ENCODE assay signal across 12 cellular contexts in the genomic region with DNA sequence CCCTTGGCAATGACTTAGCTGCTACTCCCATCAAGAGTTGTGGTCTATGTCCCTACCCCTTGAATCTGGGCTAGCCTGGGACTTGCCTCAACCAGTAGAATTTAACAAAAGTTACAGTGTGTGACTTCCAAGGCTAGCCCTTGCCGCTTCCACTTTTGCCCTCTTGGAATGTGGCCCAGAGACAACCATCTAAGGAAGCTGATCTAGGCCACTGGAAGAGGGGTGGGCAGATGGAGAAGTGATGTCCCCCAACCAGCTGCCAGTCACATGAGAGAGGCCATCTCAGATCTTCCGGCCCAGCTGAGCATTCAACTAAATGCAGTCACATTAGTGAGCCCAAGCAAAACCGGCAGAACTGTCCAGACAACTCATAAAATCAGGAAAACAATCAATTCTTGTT.
A peak's percentile ranks its signal among the peaks of the same experiment; 100 is the strongest.
DNase-seq lines count a peak whose midpoint lies in the region; ATAC-seq and TF ChIP-seq lines count a peak whose summit lies in the region.
"Had no signal": no experiment of that assay in that cellular context is flagged by ENCODE, and none has a peak within 500 bp of the region (broad histone marks: within the 10 kb centered on the region; RNA-seq: fewer than 3 reads in every experiment).

No MANE protein-coding gene starts in this region.

- ATAC-seq in heart left ventricle (peak in 1 of 4 donors; percentile 32), right cardiac atrium (no peak), upper lobe of right lung (peak; percentile 20), GM18909 (IDR thresholded peaks at IDR 0.05; ENCODE audit: poor library complexity, unreplicated experiment) (no peak)

- H3K27me3 Mint-ChIP-seq in activated T-helper 2 cell treated with anti-CD3 and anti-CD28 coated beads, Interferon-gamma antibody, Interleukin-2, Interleukin-4, amounts not matched to agents 10 μg/mL and 5 μg/mL and 100 μg/mL, durations not matched to agents 14 hours and 24 hours and 36 hours (ENCODE audit: low read depth), result no peaks in the 10 kb centered on the region
- peaks cover 12% of the 10 kb centered on the region for H3K27me3 Mint-ChIP-seq in glutamatergic neuron (ENCODE audit: unreplicated experiment)

- peaks cover 88% of the 10 kb centered on the region for H3K4me1 Mint-ChIP-seq in activated T-helper 2 cell treated with anti-CD3 and anti-CD28 coated beads, Interferon-gamma antibody, Interleukin-2, Interleukin-4, amounts not matched to agents 10 μg/mL and 5 μg/mL and 100 μg/mL, durations not matched to agents 14 hours and 24 hours and 36 hours (ENCODE audit: low read depth)
- peaks cover 25% of the 10 kb centered on the region for H3K4me1 Mint-ChIP-seq in glutamatergic neuron (ENCODE audit: low read depth, unreplicated experiment)

- H3K9me3 ChIP-seq in heart left ventricle (peaks cover 0 to 5% (median 0%) of the 10 kb centered on the region in 12 donors), right cardiac atrium (ENCODE audit: control insufficient read depth, low read length) (no peaks in the 10 kb centered on the region), upper lobe of right lung (no peaks in the 10 kb centered on the region), Karpas-422 (ENCODE audit: low read length) (no peaks in the 10 kb centered on the region)

- peaks cover 63% of the 10 kb centered on the region for H3K36me3 Mint-ChIP-seq in activated T-helper 2 cell treated with anti-CD3 and anti-CD28 coated beads, Interferon-gamma antibody, Interleukin-2, Interleukin-4, amounts not matched to agents 10 μg/mL and 5 μg/mL and 100 μg/mL, durations not matched to agents 14 hours and 24 hours and 36 hours (ENCODE audit: low read depth)
- H3K36me3 Mint-ChIP-seq in glutamatergic neuron (ENCODE audit: unreplicated experiment), result peaks cover 5% of the 10 kb centered on the region

- 87 to 94% (median 92%) methylated on average over 3 of the region's 3 CpGs for WGBS in heart left ventricle, 4 donors
- WGBS in right cardiac atrium, result 87% methylated on average over 3 of the region's 3 CpGs

- no peaks in the 10 kb centered on the region for H3K9me2 ChIP-seq in Karpas-422 (replicated peaks; ENCODE audit: insufficient read depth, low read length)

- H3K36me3 ChIP-seq in heart left ventricle, result no peaks in the 10 kb centered on the region
- H3K36me3 ChIP-seq in upper lobe of right lung, result no peaks in the 10 kb centered on the region
- no peaks in the 10 kb centered on the region for H3K36me3 ChIP-seq in Karpas-422 (ENCODE audit: insufficient read depth, low read length)
- H3K36me3 ChIP-seq: ascending aorta had no signal

- H2AFZ ChIP-seq in Karpas-422 (ENCODE audit: low read length), result no peak overlapping the region

- no peak overlapping the region for H3K9ac ChIP-seq in Karpas-422 (ENCODE audit: low read length)

- no peak overlapping the region for H3K4me2 ChIP-seq in Karpas-422 (ENCODE audit: low read depth, low read length, poor library complexity, severe bottlenecking)

- no peak for TF ChIP-seq CTCF in heart left ventricle (IDR thresholded peaks at IDR 0.05)
- no peak for TF ChIP-seq CTCF in upper lobe of right lung (IDR thresholded peaks at IDR 0.05)
- no peak for TF ChIP-seq CTCF in glutamatergic neuron (IDR thresholded peaks at IDR 0.05; ENCODE audit: partially characterized antibody, unreplicated experiment)

- H3K79me2 ChIP-seq in Karpas-422 (ENCODE audit: low read length), result no peaks in the 10 kb centered on the region

- no peak overlapping the region for H3K4me3 Mint-ChIP-seq in activated T-helper 2 cell treated with anti-CD3 and anti-CD28 coated beads, Interferon-gamma antibody, Interleukin-2, Interleukin-4, amounts not matched to agents 10 μg/mL and 5 μg/mL and 100 μg/mL, durations not matched to agents 14 hours and 24 hours and 36 hours (ENCODE audit: low read depth)
- H3K4me3 Mint-ChIP-seq in glutamatergic neuron (ENCODE audit: unreplicated experiment), result no peak overlapping the region

- H3K4me3 ChIP-seq in heart left ventricle (no peak overlapping the region), right cardiac atrium (ENCODE audit: low read length) (no peak overlapping the region), upper lobe of right lung (no peak overlapping the region), Karpas-422 (ENCODE audit: low read length) (no peak overlapping the region)
- H3K4me3 ChIP-seq: ascending aorta had no signal

- H3K4me1 ChIP-seq in heart left ventricle, result peaks cover 0 to 58% (median 13%) of the 10 kb centered on the region in 12 donors
- no peaks in the 10 kb centered on the region for H3K4me1 ChIP-seq in right cardiac atrium (ENCODE audit: control insufficient read depth, insufficient read depth, low read length)
- peaks cover 11% of the 10 kb centered on the region for H3K4me1 ChIP-seq in upper lobe of right lung
- H3K4me1 ChIP-seq in Karpas-422 (ENCODE audit: low read length), result peaks cover 28% of the 10 kb centered on the region
- H3K4me1 ChIP-seq: ascending aorta had no signal

- no peak for TF ChIP-seq POLR2A in heart left ventricle (IDR thresholded peaks at IDR 0.05)

- DNase-seq in heart left ventricle, result peak in 3 of 5 donors; percentile 40 to 45 (median 42)
- no peak for DNase-seq in right cardiac atrium
- DNase-seq in activated T-helper 2 cell treated with anti-CD3 and anti-CD28 coated beads, Interferon-gamma antibody, Interleukin-2, Interleukin-4, amounts not matched to agents 10 μg/mL and 5 μg/mL and 100 μg/mL, durations not matched to agents 14 hours and 24 hours and 36 hours (ENCODE audit: low spot score), result no peak
- peak; percentile 34 for DNase-seq in mucosa of gallbladder (ENCODE audit: low spot score)
- no peak for DNase-seq in upper lobe of right lung
- no peak for DNase-seq in glutamatergic neuron
- DNase-seq in Karpas-422, result no peak
- DNase-seq: effector memory CD4-positive, alpha-beta T cell; left cardiac atrium; stimulated activated CD4-positive, alpha-beta T cell treated with anti-CD3 and anti-CD28 coated beads, Interleukin-15, amount 100 ng/mL, for 24 hours had no signal

- peak overlapping the region; percentile 100 for H3K27ac Mint-ChIP-seq in activated T-helper 2 cell treated with anti-CD3 and anti-CD28 coated beads, Interferon-gamma antibody, Interleukin-2, Interleukin-4, amounts not matched to agents 10 μg/mL and 5 μg/mL and 100 μg/mL, durations not matched to agents 14 hours and 24 hours and 36 hours
- no peak overlapping the region for H3K27ac Mint-ChIP-seq in glutamatergic neuron (ENCODE audit: unreplicated experiment)

- H4K20me1 ChIP-seq in Karpas-422 (ENCODE audit: insufficient read depth, low read depth, low read length), result no peaks in the 10 kb centered on the region

- peaks cover 15% of the 10 kb centered on the region for H3K9me3 Mint-ChIP-seq in activated T-helper 2 cell treated with anti-CD3 and anti-CD28 coated beads, Interferon-gamma antibody, Interleukin-2, Interleukin-4, amounts not matched to agents 10 μg/mL and 5 μg/mL and 100 μg/mL, durations not matched to agents 14 hours and 24 hours and 36 hours
- H3K9me3 Mint-ChIP-seq in glutamatergic neuron (ENCODE audit: unreplicated experiment), result peaks cover 8% of the 10 kb centered on the region

- intact Hi-C loops in heart left ventricle (cut with DNase I), result loop anchor here in 1 of 10 donors (5.0 kb wide), 1 partner anchor 34 kb away; no protein-coding TSS in a partner anchor
- intact Hi-C loops in right cardiac atrium (cut with DNase I), result no loop called here
- intact Hi-C loops in activated T-helper 2 cell treated with anti-CD3 and anti-CD28 coated beads, Interferon-gamma antibody, Interleukin-2, Interleukin-4, amounts not matched to agents 10 μg/mL and 5 μg/mL and 100 μg/mL, durations not matched to agents 14 hours and 24 hours and 36 hours (cut with micrococcal nuclease), result no loop called here
- intact Hi-C loops in upper lobe of right lung (cut with DNase I), result no loop called here

- H3K27ac ChIP-seq in heart left ventricle, result peak overlapping the region in 1 of 12 donors; percentile 92
- no peak overlapping the region for H3K27ac ChIP-seq in right cardiac atrium (ENCODE audit: low read length)
- H3K27ac ChIP-seq in upper lobe of right lung, result no peak overlapping the region
- H3K27ac ChIP-seq in Karpas-422 (ENCODE audit: low read length), result no peak overlapping the region
- H3K27ac ChIP-seq: ascending aorta had no signal

- H3K27me3 ChIP-seq in heart left ventricle, result no peaks in the 10 kb centered on the region
- H3K27me3 ChIP-seq in right cardiac atrium (ENCODE audit: control insufficient read depth, insufficient read depth), result no peaks in the 10 kb centered on the region
- H3K27me3 ChIP-seq in upper lobe of right lung, result no peaks in the 10 kb centered on the region
- no peaks in the 10 kb centered on the region for H3K27me3 ChIP-seq in Karpas-422 (ENCODE audit: low read length)
- H3K27me3 ChIP-seq: ascending aorta had no signal

Comparison
In these comparisons a context has a peak if more than half of its experiments do, and no peak if none do; other contexts are left out.
1. DNase-seq: peak in heart left ventricle (3 of 5) and mucosa of gallbladder (single experiment); none in right cardiac atrium (0 of 3), activated T-helper 2 cell treated with anti-CD3 and anti-CD28 coated beads, Interferon-gamma antibody, Interleukin-2, Interleukin-4, amounts not matched to agents 10 μg/mL and 5 μg/mL and 100 μg/mL, durations not matched to agents 14 hours and 24 hours and 36 hours (single experiment), upper lobe of right lung (single experiment), glutamatergic neuron (single experiment) and Karpas-422 (single experiment).